In genomic region chr3:47158208-47158607, GRCh38 we compare ENCODE assay signal across 15 cellular contexts. TPM values are rescaled to one million over a fixed set of nuclear protein-coding genes. Genes with fewer than 3 reads are reported as not detected.
DNase-seq lines count a peak whose midpoint lies in the region; ATAC-seq and TF ChIP-seq lines count a peak whose summit lies in the region.
"Had no signal": no experiment of that assay in that cellular context is flagged by ENCODE, and none has a peak within 500 bp of the region (broad histone marks: within the 10 kb centered on the region; RNA-seq: fewer than 3 reads in every experiment).

No MANE protein-coding gene starts in this region.

- H3K4me3 ChIP-seq in DND-41 (ENCODE audit: low read depth in 1 of 2, low read length in 2 of 2) = no peak overlapping the region
- H3K4me3 ChIP-seq in naive thymus-derived CD4-positive, alpha-beta T cell (ENCODE audit: low read length) = no peak overlapping the region

- H3K27me3 ChIP-seq in DND-41 (ENCODE audit: insufficient read depth, low read length, poor library complexity) = no peaks in the 10 kb centered on the region
- H3K27me3 ChIP-seq in naive thymus-derived CD4-positive, alpha-beta T cell (ENCODE audit: control insufficient read depth in 2 of 2, insufficient read depth in 2 of 2, low read length in 2 of 2) = no peaks in the 10 kb centered on the region

- H3K4me3 Mint-ChIP-seq in CD14-positive monocyte (no peak overlapping the region), activated B cell treated with CpG ODN at 0.5 μM for 24 hours (peak overlapping the region; percentile 53)
- H3K4me3 Mint-ChIP-seq in naive thymus-derived CD4-positive, alpha-beta T cell = peak overlapping the region in 9 of 10 donors; percentile 10 to 89 (median 30)
- H3K4me3 Mint-ChIP-seq: H9 had no signal

- H4K20me1 ChIP-seq in DND-41 (ENCODE audit: insufficient read depth, low read length) = peaks cover 87% of the 10 kb centered on the region

- H3K9me3 ChIP-seq in DND-41 (ENCODE audit: insufficient read depth, low read length, severe bottlenecking) = no peaks in the 10 kb centered on the region
- H3K9me3 ChIP-seq in naive thymus-derived CD4-positive, alpha-beta T cell (ENCODE audit: control insufficient read depth in 2 of 3, low read length in 3 of 3) = no peaks in the 10 kb centered on the region
- H3K9me3 ChIP-seq: SK-N-SH had no signal

- ATAC-seq in DND-41 (ENCODE audit: insufficient read depth, low read depth) (no peak), activated B cell treated with CpG ODN at 0.5 μM for 24 hours (ENCODE audit: low read depth) (no peak), HG03571 (IDR thresholded peaks at IDR 0.05; ENCODE audit: unreplicated experiment) (no peak)
- ATAC-seq in naive thymus-derived CD4-positive, alpha-beta T cell = no peak
- ATAC-seq: Right ventricle myocardium inferior had no signal

- CTCF ChIA-PET in activated B cell treated with CpG ODN at 0.5 μM for 24 hours (lab: Charles Lee) = no interaction called here
- CTCF ChIA-PET in naive thymus-derived CD4-positive, alpha-beta T cell (lab: Charles Lee) = no interaction called here

- DNase-seq in CD14-positive monocyte (ENCODE audit: low spot score) (no peak), DND-41 (no peak), activated B cell treated with CpG ODN at 0.5 μM for 24 hours (no peak), NCI-H2081 (lab: John Stamatoyannopoulos, UW) (no peak), NCI-H146 (lab: John Stamatoyannopoulos, UW) (no peak)
- no peak for DNase-seq in naive thymus-derived CD4-positive, alpha-beta T cell
- DNase-seq: H9, MV-4-11, NCI-H1417 treated with DMSO at 0.1 percent for 48 hours, NCI-H2081 treated with DMSO at 0.1 percent for 48 hours, NCI-H2227 treated with DMSO at 0.1 percent for 48 hours, NCI-H69, SK-N-SH had no signal

- H2AFZ ChIP-seq in DND-41 (ENCODE audit: low read depth, low read length) = no peak overlapping the region

- H3K27me3 Mint-ChIP-seq in CD14-positive monocyte (ENCODE audit: low read depth in 3 of 3) (no peaks in the 10 kb centered on the region), activated B cell treated with CpG ODN at 0.5 μM for 24 hours (no peaks in the 10 kb centered on the region)
- H3K27me3 Mint-ChIP-seq in naive thymus-derived CD4-positive, alpha-beta T cell = no peaks in the 10 kb centered on the region

- H3K4me1 Mint-ChIP-seq in CD14-positive monocyte (peaks cover 69% of the 10 kb centered on the region), activated B cell treated with CpG ODN at 0.5 μM for 24 hours (peaks cover 88% of the 10 kb centered on the region)
- peaks cover 46 to 98% (median 90%) of the 10 kb centered on the region in 7 donors for H3K4me1 Mint-ChIP-seq in naive thymus-derived CD4-positive, alpha-beta T cell

- H3K36me3 Mint-ChIP-seq in CD14-positive monocyte = peaks cover 2 to 8% of the 10 kb centered on the region in 2 donors
- H3K36me3 Mint-ChIP-seq in activated B cell treated with CpG ODN at 0.5 μM for 24 hours (ENCODE audit: low read depth) = peaks cover 17% of the 10 kb centered on the region
- H3K36me3 Mint-ChIP-seq in naive thymus-derived CD4-positive, alpha-beta T cell = peaks cover 0 to 20% (median 4%) of the 10 kb centered on the region in 5 donors

- no peak overlapping the region for H3K9ac ChIP-seq in DND-41 (ENCODE audit: low read depth, low read length)
- H3K9ac ChIP-seq: SK-N-SH had no signal

- H3K36me3 ChIP-seq in DND-41 (ENCODE audit: insufficient read depth, low read length) = peaks cover 6% of the 10 kb centered on the region; the same call in 1 of the 2 replicates
- no peaks in the 10 kb centered on the region for H3K36me3 ChIP-seq in naive thymus-derived CD4-positive, alpha-beta T cell (ENCODE audit: control insufficient read depth in 2 of 3, insufficient read depth in 3 of 3, low read length in 3 of 3)

- intact Hi-C loops in CD14-positive monocyte (cut with micrococcal nuclease) (no loop called here), activated B cell treated with CpG ODN at 0.5 μM for 24 hours (cut with micrococcal nuclease) (loop anchor here (2.0 kb wide), 1 partner anchor 17 kb away; no protein-coding TSS in a partner anchor)
- intact Hi-C loops in naive thymus-derived CD4-positive, alpha-beta T cell (cut with micrococcal nuclease) = no loop called here

- POLR2A ChIA-PET in activated B cell treated with CpG ODN at 0.5 μM for 24 hours (lab: Charles Lee) = interaction anchor here (0.6 kb wide), 1 partner anchor 46 kb away, joined by 3 read pairs; no protein-coding TSS in a partner anchor
- POLR2A ChIA-PET in naive thymus-derived CD4-positive, alpha-beta T cell (lab: Charles Lee) = no interaction called here

- H3K4me1 ChIP-seq in DND-41 (ENCODE audit: insufficient read depth, low read length) = peaks cover 35% of the 10 kb centered on the region
- peaks cover 35 to 47% of the 10 kb centered on the region in 2 donors for H3K4me1 ChIP-seq in naive thymus-derived CD4-positive, alpha-beta T cell (ENCODE audit: control insufficient read depth in 2 of 2, insufficient read depth in 2 of 2, low read length in 2 of 2)

- no peak for TF ChIP-seq CTCF in CD14-positive monocyte (IDR thresholded peaks at IDR 0.05)
- no peak for TF ChIP-seq CTCF in DND-41 (IDR thresholded peaks at IDR 0.05; ENCODE audit: borderline replicate concordance, extremely low read depth, low read length, poor library complexity, severe bottlenecking)
- TF ChIP-seq CTCF in activated B cell treated with CpG ODN at 0.5 μM for 24 hours (IDR thresholded peaks at IDR 0.05) = no peak

- peak overlapping the region; percentile 27; the same call in 1 of the 2 replicates for H3K4me2 ChIP-seq in DND-41 (ENCODE audit: insufficient read depth, low read length)

- H3K79me2 ChIP-seq in DND-41 (ENCODE audit: insufficient read depth, low read length) = peaks cover 99% of the 10 kb centered on the region

- H3K27ac Mint-ChIP-seq in CD14-positive monocyte (peak overlapping the region in 4 of 7 donors; percentile 35 to 90 (median 66)), activated B cell treated with CpG ODN at 0.5 μM for 24 hours (peak overlapping the region; percentile 57)
- H3K27ac Mint-ChIP-seq in naive thymus-derived CD4-positive, alpha-beta T cell = peak overlapping the region in 5 of 9 donors; percentile 21 to 71 (median 34)

- no peak overlapping the region for H3K27ac ChIP-seq in DND-41 (ENCODE audit: low read length)
- H3K27ac ChIP-seq in naive thymus-derived CD4-positive, alpha-beta T cell (ENCODE audit: low read depth, low read length) = no peak overlapping the region

- H3K9me3 Mint-ChIP-seq in CD14-positive monocyte = no peaks in the 10 kb centered on the region
- H3K9me3 Mint-ChIP-seq in activated B cell treated with CpG ODN at 0.5 μM for 24 hours = no peaks in the 10 kb centered on the region
- H3K9me3 Mint-ChIP-seq in naive thymus-derived CD4-positive, alpha-beta T cell = peaks cover 0 to 4% (median 0%) of the 10 kb centered on the region in 11 donors

RNA-seq across cellular contexts. Expression of gene SETD2, which starts 5.7 kb away (rescaled TPM):
- 1 to 10 TPM; 3.1 to 7.5 TPM for polyA plus RNA-seq in CD14-positive monocyte
- 56.9 and 65.7 TPM in 2 replicates for total RNA-seq in activated B cell treated with CpG ODN at 0.5 μM for 24 hours
- 10 to 100 TPM; 49.2 to 77.3 (median 71.1) TPM for total RNA-seq in naive thymus-derived CD4-positive, alpha-beta T cell
- polyA plus RNA-seq in naive thymus-derived CD4-positive, alpha-beta T cell = 10 to 100 TPM; 11.0 to 25.9 TPM

Comparison
In these comparisons a context has a peak if more than half of its experiments do, and no peak if none do; other contexts are left out.
1. H3K4me3 Mint-ChIP-seq: peak in activated B cell treated with CpG ODN at 0.5 μM for 24 hours (single experiment) and naive thymus-derived CD4-positive, alpha-beta T cell (9 of 10); none in CD14-positive monocyte (0 of 2).
2. Peak in every context shown above with its lines, with median percentiles within 50 percentile points of each other: H3K27ac Mint-ChIP-seq.